ENCODE assay signal across 1 cellular context in genomic region chr2:192265751-192266150, GRCh38.
TF ChIP-seq lines count a peak whose summit lies in the region.

No MANE protein-coding gene starts in this region.

TF ChIP-seq in WTC11, 78 proteins besides CTCF, POLR2A, EP300 and RAD21 (continued from another document):
- TF ChIP-seq ZSCAN18 (CRISPR knock-in tag; IDR thresholded peaks at IDR 0.05) (no peak), NR1H2 (CRISPR knock-in tag; IDR thresholded peaks at IDR 0.05) (no peak), ZNF219 (CRISPR knock-in tag; IDR thresholded peaks at IDR 0.05; ENCODE audit: borderline replicate concordance) (no peak), PREB (CRISPR knock-in tag; IDR thresholded peaks at IDR 0.05; ENCODE audit: borderline replicate concordance) (no peak), ARID4B (CRISPR knock-in tag; IDR thresholded peaks at IDR 0.05; ENCODE audit: borderline replicate concordance) (no peak), MXD4 (CRISPR knock-in tag; IDR thresholded peaks at IDR 0.05; ENCODE audit: borderline replicate concordance) (no peak), ZNF425 (CRISPR knock-in tag; conservative IDR thresholded peaks at IDR 0.05) (no peak), TEAD4 (CRISPR knock-in tag; IDR thresholded peaks at IDR 0.05) (no peak), FOXP4 (CRISPR knock-in tag; IDR thresholded peaks at IDR 0.05) (no peak), ZNF317 (CRISPR knock-in tag; IDR thresholded peaks at IDR 0.05; ENCODE audit: borderline replicate concordance, low read depth) (no peak), ZNF396 (CRISPR knock-in tag; IDR thresholded peaks at IDR 0.05; ENCODE audit: borderline replicate concordance) (no peak), RELA (CRISPR knock-in tag; IDR thresholded peaks at IDR 0.05; ENCODE audit: borderline replicate concordance) (no peak), ZNF138 (CRISPR knock-in tag; conservative IDR thresholded peaks at IDR 0.05) (no peak), NFE2L1 (CRISPR knock-in tag; IDR thresholded peaks at IDR 0.05) (no peak), MAX (CRISPR knock-in tag; IDR thresholded peaks at IDR 0.05) (no peak)
- TF ChIP-seq, protein P1, sequence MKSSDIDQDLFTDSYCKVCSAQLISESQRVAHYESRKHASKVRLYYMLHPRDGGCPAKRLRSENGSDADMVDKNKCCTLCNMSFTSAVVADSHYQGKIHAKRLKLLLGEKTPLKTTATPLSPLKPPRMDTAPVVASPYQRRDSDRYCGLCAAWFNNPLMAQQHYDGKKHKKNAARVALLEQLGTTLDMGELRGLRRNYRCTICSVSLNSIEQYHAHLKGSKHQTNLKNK (CRISPR knock-in tag; IDR thresholded peaks at IDR 0.05) = no peak
- TF ChIP-seq, protein P2, sequence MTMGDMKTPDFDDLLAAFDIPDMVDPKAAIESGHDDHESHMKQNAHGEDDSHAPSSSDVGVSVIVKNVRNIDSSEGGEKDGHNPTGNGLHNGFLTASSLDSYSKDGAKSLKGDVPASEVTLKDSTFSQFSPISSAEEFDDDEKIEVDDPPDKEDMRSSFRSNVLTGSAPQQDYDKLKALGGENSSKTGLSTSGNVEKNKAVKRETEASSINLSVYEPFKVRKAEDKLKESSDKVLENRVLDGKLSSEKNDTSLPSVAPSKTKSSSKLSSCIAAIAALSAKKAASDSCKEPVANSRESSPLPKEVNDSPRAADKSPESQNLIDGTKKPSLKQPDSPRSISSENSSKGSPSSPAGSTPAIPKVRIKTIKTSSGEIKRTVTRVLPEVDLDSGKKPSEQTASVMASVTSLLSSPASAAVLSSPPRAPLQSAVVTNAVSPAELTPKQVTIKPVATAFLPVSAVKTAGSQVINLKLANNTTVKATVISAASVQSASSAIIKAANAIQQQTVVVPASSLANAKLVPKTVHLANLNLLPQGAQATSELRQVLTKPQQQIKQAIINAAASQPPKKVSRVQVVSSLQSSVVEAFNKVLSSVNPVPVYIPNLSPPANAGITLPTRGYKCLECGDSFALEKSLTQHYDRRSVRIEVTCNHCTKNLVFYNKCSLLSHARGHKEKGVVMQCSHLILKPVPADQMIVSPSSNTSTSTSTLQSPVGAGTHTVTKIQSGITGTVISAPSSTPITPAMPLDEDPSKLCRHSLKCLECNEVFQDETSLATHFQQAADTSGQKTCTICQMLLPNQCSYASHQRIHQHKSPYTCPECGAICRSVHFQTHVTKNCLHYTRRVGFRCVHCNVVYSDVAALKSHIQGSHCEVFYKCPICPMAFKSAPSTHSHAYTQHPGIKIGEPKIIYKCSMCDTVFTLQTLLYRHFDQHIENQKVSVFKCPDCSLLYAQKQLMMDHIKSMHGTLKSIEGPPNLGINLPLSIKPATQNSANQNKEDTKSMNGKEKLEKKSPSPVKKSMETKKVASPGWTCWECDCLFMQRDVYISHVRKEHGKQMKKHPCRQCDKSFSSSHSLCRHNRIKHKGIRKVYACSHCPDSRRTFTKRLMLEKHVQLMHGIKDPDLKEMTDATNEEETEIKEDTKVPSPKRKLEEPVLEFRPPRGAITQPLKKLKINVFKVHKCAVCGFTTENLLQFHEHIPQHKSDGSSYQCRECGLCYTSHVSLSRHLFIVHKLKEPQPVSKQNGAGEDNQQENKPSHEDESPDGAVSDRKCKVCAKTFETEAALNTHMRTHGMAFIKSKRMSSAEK (CRISPR knock-in tag; IDR thresholded peaks at IDR 0.05; ENCODE audit: borderline replicate concordance) = no peak
TF ChIP-seq in WTC11: peak in this region for 0.
